9 cellular contexts compared by ENCODE assay signal in the genomic region with DNA sequence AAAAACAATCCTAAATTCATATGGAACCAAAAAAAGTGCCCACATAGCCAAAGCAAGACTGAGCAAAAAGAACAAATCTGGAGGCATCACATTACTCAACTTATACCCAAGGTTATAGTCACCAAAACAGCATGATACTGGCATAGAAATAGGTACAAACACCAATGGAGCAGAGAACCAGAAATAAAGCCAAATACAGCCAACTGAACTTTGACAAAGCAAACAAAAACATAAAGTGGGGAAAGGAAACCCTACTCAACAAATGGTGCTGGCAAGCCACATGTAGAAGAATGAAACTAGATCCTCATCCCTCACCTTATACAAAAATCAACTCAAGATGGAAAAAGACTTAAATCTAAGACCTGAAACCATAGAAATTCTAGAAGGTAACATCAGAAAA. TPM values are rescaled to one million over a fixed set of nuclear protein-coding genes. Genes with fewer than 3 reads are reported as not detected.
"Had no signal": no experiment of that assay in that cellular context is flagged by ENCODE, and none has a peak within 500 bp of the region (broad histone marks: within the 10 kb centered on the region; RNA-seq: fewer than 3 reads in every experiment).

No MANE protein-coding gene starts in this region.

- ATAC-seq: GM12878 had no signal

- H3K4me3 ChIP-seq: GM12878 had no signal

- FAIRE-seq: G401.6, GM12878, GM12891, GM12892, GM18507, GM19239 had no signal

- DNase-seq: GDM1, GF-D8 had no signal

RNA-seq across cellular contexts. Expression of a gene that starts 40.5 kb away (rescaled TPM):
- total RNA-seq: G401, GM12878 had no signal
- polyA plus RNA-seq: GM12878 had no signal

RNA-seq across cellular contexts. Expression of a gene that starts 45.8 kb away (rescaled TPM):
- total RNA-seq: GM12878 had no signal
- polyA plus RNA-seq: GM12878 had no signal
